Comparison of ENCODE assay signal across 7 cellular contexts in genomic region chrX:53094584-53094908, GRCh38. TPM values are rescaled to one million over a fixed set of nuclear protein-coding genes. Genes with fewer than 3 reads are reported as not detected.
DNase-seq lines count a peak whose midpoint lies in the region; ATAC-seq and TF ChIP-seq lines count a peak whose summit lies in the region.

No MANE protein-coding gene starts in this region.

- H3K27ac ChIP-seq in HL-60 (replicated peaks), result peak overlapping the region; percentile 81

- no peaks in the 10 kb centered on the region for H3K27me3 Mint-ChIP-seq in stimulated activated naive CD8-positive, alpha-beta T cell treated with anti-CD3 and anti-CD28 coated beads, Interleukin-15, amount 100 ng/mL, for 72 hours

- TF ChIP-seq CTCF in HL-60 (IDR thresholded peaks at IDR 0.05; ENCODE audit: insufficient read depth, low read length), result no peak

- no peak for DNase-seq in HL-60 (ENCODE audit: low read depth in 1 of 2, low spot score in 1 of 2)
- no peak for DNase-seq in activated naive CD4-positive, alpha-beta T cell treated with anti-CD3 and anti-CD28 coated beads, Interleukin-2, amount 50 U/mL, for 72 hours (ENCODE audit: low spot score in 2 of 2)
- DNase-seq in stimulated activated naive CD8-positive, alpha-beta T cell treated with anti-CD3 and anti-CD28 coated beads, Interleukin-15, amount 100 ng/mL, for 72 hours, result no peak
- no peak for DNase-seq in SKM-1 (lab: John Stamatoyannopoulos, UW; ENCODE audit: unreplicated experiment)
- no peak for DNase-seq in NCI-H2081 (lab: John Stamatoyannopoulos, UW)

- no peak for ATAC-seq in activated naive CD4-positive, alpha-beta T cell treated with anti-CD3 and anti-CD28 coated beads, Interleukin-2, amount 50 U/mL, for 72 hours
- no peak for ATAC-seq in stimulated activated naive CD8-positive, alpha-beta T cell treated with anti-CD3 and anti-CD28 coated beads, Interleukin-15, amount 100 ng/mL, for 72 hours
- no peak for ATAC-seq in GM18870 (IDR thresholded peaks at IDR 0.05; ENCODE audit: unreplicated experiment)

- peak overlapping the region; percentile 85 for H3K27ac Mint-ChIP-seq in activated naive CD4-positive, alpha-beta T cell treated with anti-CD3 and anti-CD28 coated beads, Interleukin-2, amount 50 U/mL, for 72 hours
- peak overlapping the region; percentile 88 to 93 for H3K27ac Mint-ChIP-seq in stimulated activated naive CD8-positive, alpha-beta T cell treated with anti-CD3 and anti-CD28 coated beads, Interleukin-15, amount 100 ng/mL, for 72 hours

- H3K9me3 Mint-ChIP-seq in activated naive CD4-positive, alpha-beta T cell treated with anti-CD3 and anti-CD28 coated beads, Interleukin-2, amount 50 U/mL, for 72 hours, result no peaks in the 10 kb centered on the region
- no peaks in the 10 kb centered on the region for H3K9me3 Mint-ChIP-seq in stimulated activated naive CD8-positive, alpha-beta T cell treated with anti-CD3 and anti-CD28 coated beads, Interleukin-15, amount 100 ng/mL, for 72 hours

- H3K4me3 Mint-ChIP-seq in stimulated activated naive CD8-positive, alpha-beta T cell treated with anti-CD3 and anti-CD28 coated beads, Interleukin-15, amount 100 ng/mL, for 72 hours, result peak overlapping the region; percentile 84 to 87

- H3K4me3 ChIP-seq in HL-60 (replicated peaks; ENCODE audit: insufficient read depth, low read length) (peak overlapping the region; percentile 71), iPS-18c (ENCODE audit: insufficient read depth, low read depth, low read length) (peak overlapping the region; percentile 69)

- H3K9me3 ChIP-seq in iPS-18c (ENCODE audit: control insufficient read depth, insufficient read depth, low read length), result peaks cover 5% of the 10 kb centered on the region

- no peaks in the 10 kb centered on the region for H3K27me3 ChIP-seq in HL-60 (ENCODE audit: insufficient read depth, poor library complexity, severe bottlenecking)

- peaks cover 0 to 6% of the 10 kb centered on the region in 2 donors for H3K36me3 Mint-ChIP-seq in activated naive CD4-positive, alpha-beta T cell treated with anti-CD3 and anti-CD28 coated beads, Interleukin-2, amount 50 U/mL, for 72 hours

- H3K4me1 Mint-ChIP-seq in stimulated activated naive CD8-positive, alpha-beta T cell treated with anti-CD3 and anti-CD28 coated beads, Interleukin-15, amount 100 ng/mL, for 72 hours, result peaks cover 15% of the 10 kb centered on the region

RNA-seq across cellular contexts. Expression of gene KANTR, which starts 0.6 kb away (rescaled TPM):
- 10 to 100 TPM; 25.1 to 26.0 TPM for total RNA-seq in activated naive CD4-positive, alpha-beta T cell treated with anti-CD3 and anti-CD28 coated beads, Interleukin-2, amount 50 U/mL, for 72 hours

RNA-seq across cellular contexts. Expression of gene TSPYL2, which starts 12.4 kb away (rescaled TPM):
- total RNA-seq in activated naive CD4-positive, alpha-beta T cell treated with anti-CD3 and anti-CD28 coated beads, Interleukin-2, amount 50 U/mL, for 72 hours, result 10 to 100 TPM; 49.6 to 97.4 TPM

RNA-seq across cellular contexts. Expression of gene GPR173, which starts 46.0 kb away (rescaled TPM):
- total RNA-seq in activated naive CD4-positive, alpha-beta T cell treated with anti-CD3 and anti-CD28 coated beads, Interleukin-2, amount 50 U/mL, for 72 hours, result under 1 TPM; 0.11 to 0.14 TPM
